ENCODE assay signal across 11 cellular contexts in the genomic region with DNA sequence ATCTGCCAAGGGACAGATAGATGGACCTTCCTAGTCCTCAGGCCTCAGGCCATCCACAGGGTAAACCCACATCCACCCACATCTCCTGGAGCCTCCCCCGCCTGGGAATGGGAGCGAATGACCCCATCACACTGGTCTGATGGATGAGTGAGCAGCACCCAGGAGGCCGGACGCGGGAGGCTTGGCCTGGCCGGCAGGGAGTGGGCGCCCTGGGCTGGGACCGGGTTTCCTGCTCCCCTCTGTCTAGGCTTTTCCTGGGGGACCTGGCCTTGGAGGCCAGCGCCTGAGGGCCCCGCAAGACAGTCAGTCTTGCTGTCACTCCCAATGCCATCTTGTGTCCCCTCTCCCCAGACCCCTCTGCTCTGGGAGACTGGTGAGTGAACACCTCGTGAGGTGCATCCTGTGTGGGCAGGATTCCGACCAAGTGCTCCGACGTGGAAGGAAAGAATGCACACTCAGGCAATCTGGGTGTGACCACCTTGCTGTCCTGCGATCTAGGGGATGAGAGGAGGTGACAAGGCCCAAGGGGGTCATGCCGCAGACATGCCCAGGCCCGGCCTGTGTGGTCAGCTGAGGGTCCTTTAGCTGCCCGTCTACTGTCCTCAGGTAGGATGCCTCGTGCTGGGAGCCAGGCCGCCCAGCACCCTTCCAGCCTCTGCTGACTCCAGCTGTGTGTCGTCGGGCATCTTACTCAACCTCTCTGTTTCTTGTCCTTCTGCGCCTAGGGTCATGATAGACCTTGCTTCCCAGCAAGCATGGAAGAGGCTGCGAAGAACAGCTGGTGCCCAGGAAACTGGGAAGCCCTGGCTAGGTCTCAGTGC. TPM values are rescaled to one million over a fixed set of nuclear protein-coding genes. Genes with fewer than 3 reads are reported as not detected.
DNase-seq lines count a peak whose midpoint lies in the region; ATAC-seq and TF ChIP-seq lines count a peak whose summit lies in the region.
"Had no signal": no experiment of that assay in that cellular context is flagged by ENCODE, and none has a peak within 500 bp of the region (broad histone marks: within the 10 kb centered on the region; RNA-seq: fewer than 3 reads in every experiment).

No MANE protein-coding gene starts in this region.

- in situ Hi-C loops in GM23248 (cut with MboI): loop anchor here (10.0 kb wide), 1 partner anchor 81 kb away; no protein-coding TSS in a partner anchor

- no peaks in the 10 kb centered on the region for H3K27me3 ChIP-seq in GM23248 (replicated peaks; ENCODE audit: insufficient read depth)
- H3K27me3 ChIP-seq in endodermal cell (ENCODE audit: control insufficient read depth, insufficient read depth, low read length, poor library complexity, severe bottlenecking): no peaks in the 10 kb centered on the region

- peaks cover 19% of the 10 kb centered on the region for H3K79me2 ChIP-seq in GM23248 (ENCODE audit: insufficient read depth)

- TF ChIP-seq CTCF in activated CD8-positive, alpha-beta T cell treated with anti-CD3 and anti-CD28 coated beads for 36 hours (IDR thresholded peaks at IDR 0.05): no peak
- TF ChIP-seq CTCF in endodermal cell (conservative IDR thresholded peaks at IDR 0.05): no peak

- no peaks in the 10 kb centered on the region for H3K9me3 Mint-ChIP-seq in activated CD8-positive, alpha-beta T cell treated with anti-CD3 and anti-CD28 coated beads for 36 hours
- no peaks in the 10 kb centered on the region for H3K9me3 Mint-ChIP-seq in immature natural killer cell
- no peaks in the 10 kb centered on the region for H3K9me3 Mint-ChIP-seq in stimulated activated memory B cell treated with anti-CD40 and anti-IgM and Interleukin-4, amounts not matched to agents 10 μg/mL and 1 μg/mL and 100 μg/mL, for 72 hours
- no peaks in the 10 kb centered on the region for H3K9me3 Mint-ChIP-seq in endodermal cell
- H3K9me3 Mint-ChIP-seq: WTC11 had no signal

- H3K36me3 Mint-ChIP-seq in activated CD8-positive, alpha-beta T cell treated with anti-CD3 and anti-CD28 coated beads for 36 hours (ENCODE audit: low read depth): no peaks in the 10 kb centered on the region
- H3K36me3 Mint-ChIP-seq in immature natural killer cell (no peaks in the 10 kb centered on the region), endodermal cell (ENCODE audit: low read depth) (no peaks in the 10 kb centered on the region)
- no peaks in the 10 kb centered on the region for H3K36me3 Mint-ChIP-seq in stimulated activated memory B cell treated with anti-CD40 and anti-IgM and Interleukin-4, amounts not matched to agents 10 μg/mL and 1 μg/mL and 100 μg/mL, for 72 hours
- H3K36me3 Mint-ChIP-seq: WTC11 had no signal

- no peaks in the 10 kb centered on the region for H4K20me1 ChIP-seq in GM23248 (ENCODE audit: insufficient read depth)

- H3K4me3 ChIP-seq in GM23248 (no peak overlapping the region), endodermal cell (ENCODE audit: low read length) (no peak overlapping the region)

- 72 to 77% methylated on average over 24 of the region's 24 CpGs for whole genome bisulfite sequencing in GM23248 (ENCODE audit: low coverage in 1 of 2, low lambda C conversion rate in 2 of 2, missing lambda C conversion rate in 2 of 2), 2 experiments
- WGBS in endodermal cell (ENCODE audit: insufficient coverage in 1 of 2, insufficient read length in 1 of 2), 2 experiments: 90 to 94% methylated on average over 12 to 24 of the region's 24 CpGs

- H3K27ac ChIP-seq in GM23248 (peak overlapping the region; percentile 84), endodermal cell (ENCODE audit: low read depth, low read length) (no peak overlapping the region)
- H3K27ac ChIP-seq: HL-60 had no signal

- intact Hi-C loops in activated CD8-positive, alpha-beta T cell treated with anti-CD3 and anti-CD28 coated beads for 36 hours (cut with micrococcal nuclease): no loop called here

- H3K9me2 ChIP-seq in GM23248 (ENCODE audit: insufficient read depth): no peaks in the 10 kb centered on the region

- ATAC-seq in activated CD8-positive, alpha-beta T cell treated with anti-CD3 and anti-CD28 coated beads for 36 hours: no peak
- ATAC-seq in stimulated activated memory B cell treated with anti-CD40 and anti-IgM and Interleukin-4, amounts not matched to agents 10 μg/mL and 1 μg/mL and 100 μg/mL, for 72 hours: no peak
- no peak for ATAC-seq in HG02981 (IDR thresholded peaks at IDR 0.05; ENCODE audit: unreplicated experiment)
- ATAC-seq: WTC11 had no signal

- H3K9me3 ChIP-seq in GM23248 (ENCODE audit: low read depth): no peaks in the 10 kb centered on the region
- H3K9me3 ChIP-seq in endodermal cell (ENCODE audit: control insufficient read depth, low read length): no peaks in the 10 kb centered on the region

- CTCF ChIA-PET in activated CD8-positive, alpha-beta T cell treated with anti-CD3 and anti-CD28 coated beads for 36 hours (lab: Charles Lee): interaction anchor here (1.0 to 1.7 kb wide), 3 partner anchors 9 to 118 kb away, joined by 3 to 5 read pairs (median 4); no protein-coding TSS in a partner anchor

- peaks cover 28% of the 10 kb centered on the region for H3K4me1 Mint-ChIP-seq in activated CD8-positive, alpha-beta T cell treated with anti-CD3 and anti-CD28 coated beads for 36 hours (ENCODE audit: low read depth)
- H3K4me1 Mint-ChIP-seq in immature natural killer cell (peaks cover 22 to 32% of the 10 kb centered on the region in 2 donors), endodermal cell (peaks cover 7% of the 10 kb centered on the region)
- peaks cover 37% of the 10 kb centered on the region for H3K4me1 Mint-ChIP-seq in stimulated activated memory B cell treated with anti-CD40 and anti-IgM and Interleukin-4, amounts not matched to agents 10 μg/mL and 1 μg/mL and 100 μg/mL, for 72 hours
- H3K4me1 Mint-ChIP-seq: WTC11 had no signal

- no peak overlapping the region for H3K27ac Mint-ChIP-seq in activated CD8-positive, alpha-beta T cell treated with anti-CD3 and anti-CD28 coated beads for 36 hours
- peak overlapping the region in 3 of 6 donors; percentile 61 to 90 (median 88) for H3K27ac Mint-ChIP-seq in immature natural killer cell
- H3K27ac Mint-ChIP-seq in stimulated activated memory B cell treated with anti-CD40 and anti-IgM and Interleukin-4, amounts not matched to agents 10 μg/mL and 1 μg/mL and 100 μg/mL, for 72 hours: peak overlapping the region; percentile 37
- H3K27ac Mint-ChIP-seq in endodermal cell: no peak overlapping the region
- H3K27ac Mint-ChIP-seq: WTC11 had no signal

- DNase-seq in GM23248: peak; percentile 47
- DNase-seq in activated CD8-positive, alpha-beta T cell treated with anti-CD3 and anti-CD28 coated beads for 36 hours: peak; percentile 0
- no peak for DNase-seq in immature natural killer cell
- no peak for DNase-seq in endodermal cell
- no peak for DNase-seq in activated T-cell treated with anti-CD3 and anti-CD28 coated beads, Interleukin-2, amount 50 U/mL, for 48 hours
- DNase-seq: activated CD8-positive, alpha-beta memory T cell treated with anti-CD3 and anti-CD28 coated beads, Interleukin-2, amount 50 U/mL, for 4 hours had no signal

- H3K27me3 Mint-ChIP-seq in activated CD8-positive, alpha-beta T cell treated with anti-CD3 and anti-CD28 coated beads for 36 hours: no peaks in the 10 kb centered on the region
- H3K27me3 Mint-ChIP-seq in immature natural killer cell (ENCODE audit: low read depth in 3 of 3) (peaks cover 0 to 8% (median 7%) of the 10 kb centered on the region in 3 donors), endodermal cell (ENCODE audit: insufficient read depth) (no peaks in the 10 kb centered on the region)
- peaks cover 26% of the 10 kb centered on the region for H3K27me3 Mint-ChIP-seq in stimulated activated memory B cell treated with anti-CD40 and anti-IgM and Interleukin-4, amounts not matched to agents 10 μg/mL and 1 μg/mL and 100 μg/mL, for 72 hours

- H3K4me2 ChIP-seq in GM23248 (ENCODE audit: unreplicated experiment): peak overlapping the region; percentile 41

- H3K36me3 ChIP-seq in GM23248 (ENCODE audit: low read depth) (no peaks in the 10 kb centered on the region), endodermal cell (ENCODE audit: control insufficient read depth, insufficient read depth, low read length) (no peaks in the 10 kb centered on the region)

- no peaks in the 10 kb centered on the region for H3F3A ChIP-seq in GM23248 (ENCODE audit: insufficient read depth)

- POLR2A ChIA-PET in activated CD8-positive, alpha-beta T cell treated with anti-CD3 and anti-CD28 coated beads for 36 hours (lab: Charles Lee): no interaction called here

- H3K4me3 Mint-ChIP-seq in activated CD8-positive, alpha-beta T cell treated with anti-CD3 and anti-CD28 coated beads for 36 hours: no peak overlapping the region
- peak overlapping the region in 4 of 5 donors; percentile 74 to 89 (median 81) for H3K4me3 Mint-ChIP-seq in immature natural killer cell
- H3K4me3 Mint-ChIP-seq in stimulated activated memory B cell treated with anti-CD40 and anti-IgM and Interleukin-4, amounts not matched to agents 10 μg/mL and 1 μg/mL and 100 μg/mL, for 72 hours: no peak overlapping the region
- no peak overlapping the region for H3K4me3 Mint-ChIP-seq in endodermal cell
- H3K4me3 Mint-ChIP-seq: WTC11 had no signal

- H2AFZ ChIP-seq in GM23248: 0 out of 2 replicates have a peak overlapping the region, but pooled peaks have one; percentile 6

- peak overlapping the region; percentile 68 for H3K9ac ChIP-seq in GM23248
- no peak overlapping the region for H3K9ac ChIP-seq in endodermal cell (ENCODE audit: extremely low read depth, low read length, poor library complexity, severe bottlenecking)

- peaks cover 41% of the 10 kb centered on the region for H3K4me1 ChIP-seq in GM23248 (ENCODE audit: insufficient read depth)
- H3K4me1 ChIP-seq in endodermal cell (ENCODE audit: control insufficient read depth, insufficient read depth, low read length): no peaks in the 10 kb centered on the region

RNA-seq across cellular contexts. Expression of a gene that starts 26.5 kb away (rescaled TPM):
- 0.25 TPM in 1 of 2 replicates, not detected in the other for total RNA-seq in GM23248 (2014; rRNA removed; shearing (Covaris generic))
- polyA plus RNA-seq in GM23248 (2016; fragmentation: Nextera tagmentation; extraction: Ambion mirVana) (0.10 TPM in 1 of 2 replicates, not detected in the other), immature natural killer cell (not detected)
- total RNA-seq in activated CD8-positive, alpha-beta T cell treated with anti-CD3 and anti-CD28 coated beads for 36 hours: not detected
- not detected for total RNA-seq in endodermal cell
- polyA plus RNA-seq in endodermal cell (2013, experiment 1 of 2): 15.0 TPM
- polyA plus RNA-seq in endodermal cell (2013, experiment 2 of 2): 12.3 TPM
- total RNA-seq: dermis microvascular lymphatic vessel endothelial cell had no signal

Comparison
In these comparisons a context has a peak if more than half of its experiments do, and no peak if none do; other contexts are left out.
1. DNase-seq: peak in GM23248 (single experiment) and activated CD8-positive, alpha-beta T cell treated with anti-CD3 and anti-CD28 coated beads for 36 hours (single experiment); none in immature natural killer cell (0 of 3), endodermal cell (single experiment) and activated T-cell treated with anti-CD3 and anti-CD28 coated beads, Interleukin-2, amount 50 U/mL, for 48 hours (0 of 2).
2. H3K4me3 Mint-ChIP-seq: peak in immature natural killer cell (4 of 5); none in activated CD8-positive, alpha-beta T cell treated with anti-CD3 and anti-CD28 coated beads for 36 hours (single experiment), stimulated activated memory B cell treated with anti-CD40 and anti-IgM and Interleukin-4, amounts not matched to agents 10 μg/mL and 1 μg/mL and 100 μg/mL, for 72 hours (single experiment) and endodermal cell (single experiment).